In the genomic region with DNA sequence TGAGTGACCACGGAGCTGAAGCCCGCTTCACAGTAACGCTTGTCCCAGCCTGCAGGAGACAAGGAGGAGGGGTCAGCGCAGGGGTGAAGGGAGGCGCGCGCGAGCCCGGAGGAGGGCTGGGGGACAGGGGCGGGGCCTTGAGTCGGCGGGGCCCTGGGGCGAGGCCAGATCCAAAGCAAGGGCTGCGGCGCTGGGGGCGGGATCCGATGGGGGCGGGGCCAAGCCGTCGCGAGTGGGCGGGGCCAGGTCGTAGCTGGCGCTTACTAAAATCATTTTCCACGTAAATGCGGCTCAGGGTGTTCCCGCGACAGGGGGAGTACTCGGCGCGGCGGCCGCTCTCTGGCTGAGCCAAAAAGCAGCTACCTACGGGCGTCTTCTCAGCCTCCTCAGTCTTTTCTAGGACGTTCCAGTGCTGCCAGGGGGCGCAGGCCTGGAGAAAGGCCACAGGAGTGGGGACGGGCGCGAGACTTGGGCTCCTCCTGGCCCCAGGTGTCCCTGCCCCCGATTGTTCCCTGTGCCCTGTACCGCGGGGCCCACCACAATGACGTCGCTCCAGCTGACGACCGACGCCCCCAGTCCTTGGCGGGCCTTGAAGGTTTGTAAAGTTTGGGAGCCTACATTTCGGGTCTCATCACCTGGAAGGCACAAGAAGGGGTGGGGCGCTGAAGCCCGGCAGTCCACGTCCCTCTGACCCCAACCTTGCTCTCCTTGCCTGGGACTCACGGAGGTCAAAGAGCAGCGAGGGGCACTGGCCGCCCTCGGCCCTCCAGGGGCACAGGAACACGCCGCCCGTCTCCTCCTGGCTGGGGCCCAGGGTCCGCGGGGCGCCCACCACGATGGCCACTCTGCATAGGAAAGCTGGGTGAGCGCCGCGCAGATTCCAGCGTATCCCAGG, we compare ENCODE assay signal across 7 cellular contexts. TPM values are rescaled to one million over a fixed set of nuclear protein-coding genes. Genes with fewer than 3 reads are reported as not detected.
A peak's percentile ranks its signal among the peaks of the same experiment; 100 is the strongest.
DNase-seq lines count a peak whose midpoint lies in the region; ATAC-seq and TF ChIP-seq lines count a peak whose summit lies in the region.

No MANE protein-coding gene starts in this region.

- peak; percentile 62 for DNase-seq in MG63
- peak; percentile 88 for DNase-seq in activated naive CD8-positive, alpha-beta T cell treated with anti-CD3 and anti-CD28 coated beads, Interleukin-2, amount 10 ng/mL, durations not matched to agents 7 days and 5 days
- DNase-seq in heart left ventricle = peak; percentile 75 to 90 (median 77)
- peak; percentile 91 for DNase-seq in posterior vena cava (ENCODE audit: low spot score)
- peak; percentile 89 for DNase-seq in type B pancreatic cell (ENCODE audit: extremely low spot score, unreplicated experiment)

- peak in 1 of 2 donors; percentile 28 for TF ChIP-seq POLR2A in heart left ventricle (IDR thresholded peaks at IDR 0.05)

- no peaks in the 10 kb centered on the region for H3K36me3 ChIP-seq in MG63
- H3K36me3 ChIP-seq in SU-DHL-6 (ENCODE audit: low read length) = no peaks in the 10 kb centered on the region
- H3K36me3 ChIP-seq in heart left ventricle = no peaks in the 10 kb centered on the region

- H3K27ac ChIP-seq in SU-DHL-6 (ENCODE audit: low read depth, low read length) (no peak overlapping the region), heart left ventricle (no peak overlapping the region)

- intact Hi-C loops in heart left ventricle (cut with DNase I) (loop anchor here in 1 of 10 donors (10.0 kb wide), 1 partner anchor 59 kb away; no protein-coding TSS in a partner anchor), posterior vena cava (cut with DNase I) (no loop called here)

- H3K36me3 Mint-ChIP-seq in activated naive CD8-positive, alpha-beta T cell treated with anti-CD3 and anti-CD28 coated beads, Interleukin-2, amount 10 ng/mL, durations not matched to agents 7 days and 5 days = peaks cover 5% of the 10 kb centered on the region
- no peaks in the 10 kb centered on the region for H3K36me3 Mint-ChIP-seq in type B pancreatic cell

- H3K9me3 Mint-ChIP-seq in activated naive CD8-positive, alpha-beta T cell treated with anti-CD3 and anti-CD28 coated beads, Interleukin-2, amount 10 ng/mL, durations not matched to agents 7 days and 5 days = no peaks in the 10 kb centered on the region
- H3K9me3 Mint-ChIP-seq in type B pancreatic cell = no peaks in the 10 kb centered on the region

- H3K27ac Mint-ChIP-seq in activated naive CD8-positive, alpha-beta T cell treated with anti-CD3 and anti-CD28 coated beads, Interleukin-2, amount 10 ng/mL, durations not matched to agents 7 days and 5 days = no peak overlapping the region
- H3K27ac Mint-ChIP-seq in type B pancreatic cell = no peak overlapping the region

- peak overlapping the region; percentile 56 for H3K4me2 ChIP-seq in SU-DHL-6 (ENCODE audit: low read depth, low read length, poor library complexity, severe bottlenecking)

- 1 to 8% (median 5%) methylated on average over 34 to 68 of the region's 68 CpGs for WGBS in heart left ventricle, 4 donors

- H3K9me2 ChIP-seq in SU-DHL-6 (replicated peaks; ENCODE audit: insufficient read depth, low read length) = no peaks in the 10 kb centered on the region

- no peak for TF ChIP-seq CTCF in SU-DHL-6 (IDR thresholded peaks at IDR 0.05; ENCODE audit: insufficient read depth, low read length, poor library complexity, severe bottlenecking)
- peak in 3 of 12 donors; percentile 20 to 26 (median 21) for TF ChIP-seq CTCF in heart left ventricle (IDR thresholded peaks at IDR 0.05)
- TF ChIP-seq CTCF in type B pancreatic cell (conservative IDR thresholded peaks at IDR 0.05) = peak; percentile 39

- POLR2A ChIA-PET in activated naive CD8-positive, alpha-beta T cell treated with anti-CD3 and anti-CD28 coated beads, Interleukin-2, amount 10 ng/mL, durations not matched to agents 7 days and 5 days (lab: Charles Lee) = interaction anchor here (1.1 kb wide), 1 partner anchor 14 kb away, joined by 4 read pairs; no protein-coding TSS in a partner anchor

- no peaks in the 10 kb centered on the region for H3F3A ChIP-seq in SU-DHL-6 (ENCODE audit: insufficient read depth)

- H3K9ac ChIP-seq in SU-DHL-6 (ENCODE audit: low read length) = peak overlapping the region; percentile 22; the same call in 1 of the 2 replicates

- no peaks in the 10 kb centered on the region for H3K79me2 ChIP-seq in SU-DHL-6 (ENCODE audit: insufficient read depth, low read length)

- H3K4me3 Mint-ChIP-seq in activated naive CD8-positive, alpha-beta T cell treated with anti-CD3 and anti-CD28 coated beads, Interleukin-2, amount 10 ng/mL, durations not matched to agents 7 days and 5 days = peak overlapping the region; percentile 74
- H3K4me3 Mint-ChIP-seq in type B pancreatic cell = peak overlapping the region; percentile 86

- peaks cover 0 to 23% (median 13%) of the 10 kb centered on the region in 12 donors for H3K4me1 ChIP-seq in heart left ventricle

- H3K4me3 ChIP-seq in MG63 (peak overlapping the region; percentile 40), SU-DHL-6 (ENCODE audit: insufficient read depth, low read length, poor library complexity, severe bottlenecking) (peak overlapping the region; percentile 28), heart left ventricle (peak overlapping the region; percentile 25 to 63 (median 56))

- H2AFZ ChIP-seq in SU-DHL-6 (ENCODE audit: low read depth, low read length, severe bottlenecking) = peak overlapping the region; percentile 71

- ATAC-seq in GM18867 (IDR thresholded peaks at IDR 0.05; ENCODE audit: unreplicated experiment) (peak; percentile 60), heart left ventricle (peak; percentile 59 to 91 (median 86))
- ATAC-seq in activated naive CD8-positive, alpha-beta T cell treated with anti-CD3 and anti-CD28 coated beads, Interleukin-2, amount 10 ng/mL, durations not matched to agents 7 days and 5 days (ENCODE audit: low read depth) = peak; percentile 85

- peaks cover 26% of the 10 kb centered on the region for H3K27me3 Mint-ChIP-seq in activated naive CD8-positive, alpha-beta T cell treated with anti-CD3 and anti-CD28 coated beads, Interleukin-2, amount 10 ng/mL, durations not matched to agents 7 days and 5 days
- H3K27me3 Mint-ChIP-seq in type B pancreatic cell = peaks cover 40% of the 10 kb centered on the region

- peaks cover 15% of the 10 kb centered on the region for H3K4me1 Mint-ChIP-seq in activated naive CD8-positive, alpha-beta T cell treated with anti-CD3 and anti-CD28 coated beads, Interleukin-2, amount 10 ng/mL, durations not matched to agents 7 days and 5 days
- peaks cover 10% of the 10 kb centered on the region for H3K4me1 Mint-ChIP-seq in type B pancreatic cell (ENCODE audit: unreplicated experiment)

- H3K9me3 ChIP-seq in MG63 (no peaks in the 10 kb centered on the region), SU-DHL-6 (ENCODE audit: insufficient read depth, low read length) (no peaks in the 10 kb centered on the region), heart left ventricle (no peaks in the 10 kb centered on the region)

- H3K27me3 ChIP-seq in MG63 (peaks cover 21% of the 10 kb centered on the region), SU-DHL-6 (ENCODE audit: low read length) (no peaks in the 10 kb centered on the region), heart left ventricle (peaks cover 0 to 21% (median 4%) of the 10 kb centered on the region in 9 donors)

- no peaks in the 10 kb centered on the region for H4K20me1 ChIP-seq in SU-DHL-6 (ENCODE audit: low read depth, low read length)

RNA-seq across cellular contexts. Expression of a gene that starts 3.9 kb away (rescaled TPM):
- total RNA-seq in MG63 (2014; rRNA removed; shearing (Covaris generic); ENCODE audit: low replicate concordance) = not detected in 2 replicates
- under 1 TPM; 0.34 to 0.83 TPM for total RNA-seq in activated naive CD8-positive, alpha-beta T cell treated with anti-CD3 and anti-CD28 coated beads, Interleukin-2, amount 10 ng/mL, durations not matched to agents 7 days and 5 days
- 1 to 10 TPM in 2 of 9 donors, under 1 TPM in 7; 0.16 to 1.8 (median 0.37) TPM for total RNA-seq in heart left ventricle
- under 1 TPM; 0.22 to 0.34 TPM for polyA plus RNA-seq in heart left ventricle
- total RNA-seq in posterior vena cava = 1 to 10 TPM; 1.4 to 2.0 TPM
- 0.69 and 8.8 TPM in 2 replicates for total RNA-seq in type B pancreatic cell (ENCODE audit: low replicate concordance)

RNA-seq across cellular contexts. Expression of a gene that starts 21.9 kb away (rescaled TPM):
- 2.1 and 9.3 TPM in 2 replicates for total RNA-seq in MG63 (2014; rRNA removed; shearing (Covaris generic); ENCODE audit: low replicate concordance)
- total RNA-seq in activated naive CD8-positive, alpha-beta T cell treated with anti-CD3 and anti-CD28 coated beads, Interleukin-2, amount 10 ng/mL, durations not matched to agents 7 days and 5 days = under 1 TPM; 0.37 to 0.69 TPM
- total RNA-seq in heart left ventricle (1 to 10 TPM in 3 of 9 donors, under 1 TPM in 6; 0.40 to 2.1 (median 0.87) TPM), posterior vena cava (under 1 TPM; 0.43 to 0.69 TPM), type B pancreatic cell (ENCODE audit: low replicate concordance) (13.3 and 34.7 TPM in 2 replicates)
- polyA plus RNA-seq in heart left ventricle = under 1 TPM; 0.42 to 0.51 TPM

RNA-seq across cellular contexts. Expression of a gene that starts 40.4 kb away (rescaled TPM):
- total RNA-seq in MG63 (2014; rRNA removed; shearing (Covaris generic); ENCODE audit: low replicate concordance) = 109 and 170 TPM in 2 replicates
- 10 to 100 TPM; 53.5 to 58.8 TPM for total RNA-seq in activated naive CD8-positive, alpha-beta T cell treated with anti-CD3 and anti-CD28 coated beads, Interleukin-2, amount 10 ng/mL, durations not matched to agents 7 days and 5 days
- 100 to 1,000 TPM in 8 of 9 donors, 10 to 100 TPM in 1; 94.8 to 451 (median 196) TPM for total RNA-seq in heart left ventricle
- 100 to 1,000 TPM in 1 of 2 donors, 10 to 100 TPM in 1; 44.6 to 105 TPM for polyA plus RNA-seq in heart left ventricle
- total RNA-seq in posterior vena cava = 100 to 1,000 TPM; 149 to 261 TPM
- 183 and 236 TPM in 2 replicates for total RNA-seq in type B pancreatic cell (ENCODE audit: low replicate concordance)
